ENCODE assay signal across 8 cellular contexts in the genomic region with DNA sequence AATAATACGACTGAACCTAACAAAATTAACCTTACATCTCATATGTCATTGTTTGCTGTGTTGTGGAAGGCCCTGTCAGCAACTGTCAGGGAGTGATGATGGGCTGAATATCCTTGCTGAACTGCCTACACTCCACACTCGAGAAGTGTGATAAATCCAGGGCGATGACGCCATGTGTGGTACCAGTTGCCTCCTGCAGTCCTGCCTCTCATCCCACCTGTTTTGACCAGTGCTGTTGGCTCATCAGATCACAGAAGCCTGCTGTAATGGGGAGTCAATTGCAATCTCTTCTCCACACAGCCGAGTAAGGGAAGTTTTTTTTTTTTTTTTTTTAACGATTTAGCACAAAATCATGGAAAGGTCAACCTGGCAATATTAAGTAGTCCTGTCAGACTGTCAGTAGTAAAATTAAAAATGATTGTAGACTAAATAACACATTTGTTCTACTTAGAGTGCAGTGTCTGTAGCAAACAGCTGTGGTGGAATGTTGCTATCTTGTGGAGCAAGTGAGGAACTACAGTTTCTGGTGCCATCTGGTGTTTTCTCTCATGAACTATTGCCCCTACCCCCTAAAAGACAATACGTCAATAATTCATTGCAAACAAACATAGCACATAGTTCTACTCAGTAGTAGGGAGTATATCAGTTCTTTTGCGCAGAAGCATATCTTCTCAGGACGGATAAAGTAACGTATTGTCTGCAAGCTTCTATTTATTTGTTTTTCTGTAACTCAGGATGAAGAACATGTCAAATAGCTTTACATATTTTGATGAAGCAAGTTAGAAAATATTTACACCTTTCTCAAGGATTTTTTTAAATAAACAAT.
A peak's percentile ranks its signal among the peaks of the same experiment; 100 is the strongest.
DNase-seq lines count a peak whose midpoint lies in the region; ATAC-seq, FAIRE-seq and TF ChIP-seq lines count a peak whose summit lies in the region.

No MANE protein-coding gene starts in this region.

- H2AFZ ChIP-seq in astrocyte (ENCODE audit: low read depth, low read length) = no peak overlapping the region

- H3K4me3 ChIP-seq in astrocyte (ENCODE audit: insufficient read depth, low read depth, low read length) = no peak overlapping the region

- H3K27me3 ChIP-seq in astrocyte (ENCODE audit: insufficient read depth, low read length) = no peaks in the 10 kb centered on the region

- peak; percentile 45 for FAIRE-seq in astrocyte (lab: Jason Lieb, UNC)

- peaks cover 3% of the 10 kb centered on the region for H3K9me3 Mint-ChIP-seq in astrocyte (ENCODE audit: unreplicated experiment)

- H3K27ac Mint-ChIP-seq in astrocyte (ENCODE audit: unreplicated experiment) = no peak overlapping the region

- H3K4me2 ChIP-seq in astrocyte (ENCODE audit: low read length) = no peak overlapping the region

- DNase-seq in EL (peak; percentile 19), LoVo (ENCODE audit: low spot score) (peak; percentile 7), astrocyte (ENCODE audit: low read depth) (peak; percentile 20), myocyte (ENCODE audit: low read depth) (peak; percentile 23), ureter (ENCODE audit: low spot score) (no peak)

- H3K79me2 ChIP-seq in astrocyte (ENCODE audit: insufficient read depth, low read length) = no peaks in the 10 kb centered on the region

- H3K27ac ChIP-seq in astrocyte (ENCODE audit: low read depth, low read length) = no peak overlapping the region

- H3K27me3 Mint-ChIP-seq in astrocyte (ENCODE audit: low read depth, unreplicated experiment) = no peaks in the 10 kb centered on the region

- H3K36me3 Mint-ChIP-seq in astrocyte (ENCODE audit: low read depth, unreplicated experiment) = peaks cover 1% of the 10 kb centered on the region

- no peak for ATAC-seq in GM21825 (IDR thresholded peaks at IDR 0.05; ENCODE audit: unreplicated experiment)
- ATAC-seq in GM19397 (IDR thresholded peaks at IDR 0.05; ENCODE audit: unreplicated experiment) = no peak
- no peak for ATAC-seq in GM19467 (IDR thresholded peaks at IDR 0.05; ENCODE audit: unreplicated experiment)

- H3K4me1 ChIP-seq in astrocyte (ENCODE audit: insufficient read depth, low read length) = no peaks in the 10 kb centered on the region

- no peaks in the 10 kb centered on the region for H4K20me1 ChIP-seq in astrocyte (ENCODE audit: insufficient read depth, low read length)

- H3K4me1 Mint-ChIP-seq in astrocyte (ENCODE audit: low read depth, unreplicated experiment) = peaks cover 3% of the 10 kb centered on the region

- H3K9me3 ChIP-seq in astrocyte (ENCODE audit: insufficient read depth, low read depth, low read length) = no peaks in the 10 kb centered on the region

- H3K4me3 Mint-ChIP-seq in astrocyte (ENCODE audit: unreplicated experiment) = no peak overlapping the region

- H3K9ac ChIP-seq in astrocyte (ENCODE audit: low read length) = no peak overlapping the region

- no peaks in the 10 kb centered on the region for H3K36me3 ChIP-seq in astrocyte (ENCODE audit: insufficient read depth, low read length)

- TF ChIP-seq CTCF in astrocyte (IDR thresholded peaks at IDR 0.05; ENCODE audit: insufficient read depth, low read depth, low read length) = peak; percentile 70
